16 cellular contexts compared by ENCODE assay signal in genomic region chr22:45968751-45969413, GRCh38. TPM values are rescaled to one million over a fixed set of nuclear protein-coding genes. Genes with fewer than 3 reads are reported as not detected.
A peak's percentile ranks its signal among the peaks of the same experiment; 100 is the strongest.
DNase-seq lines count a peak whose midpoint lies in the region; ATAC-seq lines count a peak whose summit lies in the region.
"Had no signal": no experiment of that assay in that cellular context is flagged by ENCODE, and none has a peak within 500 bp of the region (broad histone marks: within the 10 kb centered on the region; RNA-seq: fewer than 3 reads in every experiment).

No MANE protein-coding gene starts in this region.

- peaks cover 2% of the 10 kb centered on the region for H3K4me1 Mint-ChIP-seq in activated CD4-positive, alpha-beta T cell treated with anti-CD3 and anti-CD28 coated beads, Interleukin-2, amount 10 ng/mL, durations not matched to agents 7 days and 5 days

- CTCF ChIA-PET in activated CD4-positive, alpha-beta T cell treated with anti-CD3 and anti-CD28 coated beads, Interleukin-2, amount 10 ng/mL, durations not matched to agents 7 days and 5 days (lab: Charles Lee), result no interaction called here

- H3K27me3 ChIP-seq in MG63, result no peaks in the 10 kb centered on the region

- H3K27ac Mint-ChIP-seq in activated CD4-positive, alpha-beta T cell treated with anti-CD3 and anti-CD28 coated beads, Interleukin-2, amount 10 ng/mL, durations not matched to agents 7 days and 5 days, result no peak overlapping the region
- H3K27ac Mint-ChIP-seq: type B pancreatic cell had no signal

- no peak overlapping the region for H3K4me3 ChIP-seq in MG63

- H3K27me3 Mint-ChIP-seq in activated CD4-positive, alpha-beta T cell treated with anti-CD3 and anti-CD28 coated beads, Interleukin-2, amount 10 ng/mL, durations not matched to agents 7 days and 5 days, result peaks cover 33% of the 10 kb centered on the region

- POLR2A ChIA-PET in activated CD4-positive, alpha-beta T cell treated with anti-CD3 and anti-CD28 coated beads, Interleukin-2, amount 10 ng/mL, durations not matched to agents 7 days and 5 days (lab: Charles Lee), result no interaction called here

- H3K4me3 Mint-ChIP-seq in activated CD4-positive, alpha-beta T cell treated with anti-CD3 and anti-CD28 coated beads, Interleukin-2, amount 10 ng/mL, durations not matched to agents 7 days and 5 days, result no peak overlapping the region
- H3K4me3 Mint-ChIP-seq: type B pancreatic cell had no signal

- H3K9me3 ChIP-seq in MG63, result no peaks in the 10 kb centered on the region

- no peaks in the 10 kb centered on the region for H3K36me3 Mint-ChIP-seq in activated CD4-positive, alpha-beta T cell treated with anti-CD3 and anti-CD28 coated beads, Interleukin-2, amount 10 ng/mL, durations not matched to agents 7 days and 5 days (ENCODE audit: low read depth)
- H3K36me3 Mint-ChIP-seq: type B pancreatic cell had no signal

- H3K36me3 ChIP-seq in MG63, result peaks cover 3% of the 10 kb centered on the region

- H3K9me3 Mint-ChIP-seq in activated CD4-positive, alpha-beta T cell treated with anti-CD3 and anti-CD28 coated beads, Interleukin-2, amount 10 ng/mL, durations not matched to agents 7 days and 5 days, result no peaks in the 10 kb centered on the region
- H3K9me3 Mint-ChIP-seq: type B pancreatic cell had no signal

- no peak for ATAC-seq in HG02938 (IDR thresholded peaks at IDR 0.05; ENCODE audit: unreplicated experiment)
- ATAC-seq: left lobe of liver had no signal

- DNase-seq in activated CD4-positive, alpha-beta T cell treated with anti-CD3 and anti-CD28 coated beads for 48 hours, result peak; percentile 37
- DNase-seq in activated CD4-positive, alpha-beta T cell treated with anti-CD3 and anti-CD28 coated beads, Interleukin-2, amount 10 ng/mL, durations not matched to agents 7 days and 5 days, result no peak
- peak; percentile 92 for DNase-seq in MG63
- peak; percentile 48 for DNase-seq in dermis blood vessel endothelial cell
- peak; percentile 43 for DNase-seq in retina
- no peak for DNase-seq in T-helper 9 cell
- no peak for DNase-seq in RPMI8226
- DNase-seq: foreskin melanocyte, NCI-H1417 treated with DMSO at 0.1 percent for 48 hours, NCI-H774 had no signal

RNA-seq across cellular contexts. Expression of gene WNT7B, which starts 8.1 kb away (rescaled TPM):
- total RNA-seq in activated CD4-positive, alpha-beta T cell treated with anti-CD3 and anti-CD28 coated beads, Interleukin-2, amount 10 ng/mL, durations not matched to agents 7 days and 5 days, result not detected
- 5.6 and 7.9 TPM in 2 replicates for total RNA-seq in MG63 (2014; rRNA removed; shearing (Covaris generic); ENCODE audit: low replicate concordance)
- not detected in 2 replicates for total RNA-seq in dermis blood vessel endothelial cell
- total RNA-seq: A673; cardiac septum; T-helper 1 cell treated with Interleukin-12 subunit alpha and Interleukin-12 subunit beta and Interleukin-4 antibody, amounts not matched to agents 30 ng/mL and 1 ng/mL, for 36 hours had no signal

Comparison
In these comparisons a context has a peak if more than half of its experiments do, and no peak if none do; other contexts are left out.
1. DNase-seq: peak in activated CD4-positive, alpha-beta T cell treated with anti-CD3 and anti-CD28 coated beads for 48 hours (single experiment), MG63 (single experiment), dermis blood vessel endothelial cell (single experiment) and retina (single experiment); none in activated CD4-positive, alpha-beta T cell treated with anti-CD3 and anti-CD28 coated beads, Interleukin-2, amount 10 ng/mL, durations not matched to agents 7 days and 5 days (single experiment), T-helper 9 cell (single experiment) and RPMI8226 (single experiment).